In the genomic region with DNA sequence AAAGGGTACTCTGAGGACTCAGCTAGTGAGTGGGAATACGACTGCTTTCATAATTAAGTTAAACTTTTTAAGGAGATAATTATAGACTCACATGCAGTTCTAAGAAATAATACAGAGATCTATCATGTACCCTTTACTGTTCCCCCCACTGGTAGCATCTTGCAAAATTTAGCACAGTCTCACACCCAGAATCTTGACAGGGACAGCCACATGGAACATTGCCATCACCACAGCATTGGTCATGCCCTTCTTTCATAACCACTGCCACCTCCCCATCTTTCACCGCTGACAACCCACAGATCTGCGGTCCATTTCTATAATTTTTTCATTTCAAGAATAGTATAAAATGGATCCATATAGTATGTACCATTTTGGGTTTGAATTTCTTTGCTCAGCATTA, we compare ENCODE assay signal across 14 cellular contexts.
"Had no signal": no experiment of that assay in that cellular context is flagged by ENCODE, and none has a peak within 500 bp of the region (broad histone marks: within the 10 kb centered on the region; RNA-seq: fewer than 3 reads in every experiment).

No MANE protein-coding gene starts in this region.

- H3K4me3 ChIP-seq: gastrocnemius medialis, left lung, suprapubic skin, transverse colon, vagina had no signal

- H3K4me3 Mint-ChIP-seq: activated T-helper 1 cell treated with anti-CD3 and anti-CD28 coated beads, Interleukin-12 subunit alpha, Interleukin-12 subunit beta, Interleukin-2, Interleukin-4 antibody, amounts not matched to agents 30 ng/mL and 10 ng/mL and 1 ng/mL, durations not matched to agents 14 hours and 24 hours and 36 hours; brain; stimulated activated naive CD8-positive, alpha-beta T cell treated with anti-CD3 and anti-CD28 coated beads, Interleukin-15, Interleukin-2, amounts not matched to agents 100 ng/mL and 50 ng/mL, for 24 hours; T-helper 2 cell treated with Interferon-gamma antibody and Interleukin-4, amounts not matched to agents 5 μg/mL and 100 μg/mL, for 36 hours had no signal

- H3K9me3 Mint-ChIP-seq: activated T-helper 1 cell treated with anti-CD3 and anti-CD28 coated beads, Interleukin-12 subunit alpha, Interleukin-12 subunit beta, Interleukin-2, Interleukin-4 antibody, amounts not matched to agents 30 ng/mL and 10 ng/mL and 1 ng/mL, durations not matched to agents 14 hours and 24 hours and 36 hours; stimulated activated naive CD8-positive, alpha-beta T cell treated with anti-CD3 and anti-CD28 coated beads, Interleukin-15, Interleukin-2, amounts not matched to agents 100 ng/mL and 50 ng/mL, for 24 hours; T-helper 2 cell treated with Interferon-gamma antibody and Interleukin-4, amounts not matched to agents 5 μg/mL and 100 μg/mL, for 36 hours had no signal

- H3K27me3 ChIP-seq: gastrocnemius medialis, transverse colon, vagina had no signal

- H3K36me3 ChIP-seq: gastrocnemius medialis, left lung, suprapubic skin, transverse colon, vagina had no signal

- H3K27ac Mint-ChIP-seq: activated T-helper 1 cell treated with anti-CD3 and anti-CD28 coated beads, Interleukin-12 subunit alpha, Interleukin-12 subunit beta, Interleukin-2, Interleukin-4 antibody, amounts not matched to agents 30 ng/mL and 10 ng/mL and 1 ng/mL, durations not matched to agents 14 hours and 24 hours and 36 hours; progenitor cell of endocrine pancreas; stimulated activated naive CD8-positive, alpha-beta T cell treated with anti-CD3 and anti-CD28 coated beads, Interleukin-15, Interleukin-2, amounts not matched to agents 100 ng/mL and 50 ng/mL, for 24 hours; T-helper 2 cell treated with Interferon-gamma antibody and Interleukin-4, amounts not matched to agents 5 μg/mL and 100 μg/mL, for 36 hours had no signal

- H3K36me3 Mint-ChIP-seq: brain had no signal

- H3K27ac ChIP-seq: gastrocnemius medialis, left lung, suprapubic skin, transverse colon, vagina had no signal

- H3K9me3 ChIP-seq: gastrocnemius medialis, left lung, suprapubic skin, transverse colon, vagina had no signal

- H3K4me1 ChIP-seq: gastrocnemius medialis, left lung, transverse colon, vagina had no signal

- DNase-seq: activated CD4-positive, alpha-beta T cell treated with anti-CD3 and anti-CD28 coated beads, Interleukin-2, amount 50 U/mL, for 48 hours; activated naive CD4-positive, alpha-beta T cell treated with Interleukin-2 at 50 U/mL for 16 hours; gastrocnemius medialis; kidney; left lung; stimulated activated CD4-positive, alpha-beta T cell treated with anti-CD3 and anti-CD28 coated beads, Interleukin-2, amount 100 ng/mL, for 24 hours; transverse colon had no signal
